In genomic region chr2:54348672-54349071, GRCh38 we compare ENCODE assay signal across 19 cellular contexts.
DNase-seq lines count a peak whose midpoint lies in the region; FAIRE-seq and TF ChIP-seq lines count a peak whose summit lies in the region.
"Had no signal": no experiment of that assay in that cellular context is flagged by ENCODE, and none has a peak within 500 bp of the region (broad histone marks: within the 10 kb centered on the region; RNA-seq: fewer than 3 reads in every experiment).

No MANE protein-coding gene starts in this region.

- no peak overlapping the region for H4K91ac ChIP-seq in H1 (replicated peaks; ENCODE audit: insufficient read length, low read length)

- H2BK120ac ChIP-seq in H1 (replicated peaks; ENCODE audit: low read depth, low read length), result no peak overlapping the region

- H2AFZ ChIP-seq in H1 (ENCODE audit: low read length), result no peak overlapping the region

- no peak overlapping the region for H3K4me3 ChIP-seq in H1 (ENCODE audit: extremely low read depth in 1 of 4, insufficient read depth in 2 of 4, low read depth in 3 of 4, low read length in 4 of 4)
- no peak overlapping the region for H3K4me3 ChIP-seq in thyroid gland (replicated peaks in 1 of 3)
- H3K4me3 ChIP-seq: skin epidermis had no signal

- TF ChIP-seq CTCF in H1 (IDR thresholded peaks at IDR 0.05; ENCODE audit: control extremely low read depth in 1 of 3, insufficient read depth in 1 of 3, low read depth in 1 of 3, low read length in 3 of 3) (no peak), thyroid gland (IDR thresholded peaks at IDR 0.05) (no peak)

- POLR2A ChIA-PET in H1 (lab: Charles Lee; ENCODE audit: partially characterized antibody), result no interaction called here

- DNase-seq in SK-MEL-5 (ENCODE audit: low read depth, low spot score) (peak; percentile 79), H1 (ENCODE audit: low read depth in 1 of 2, low spot score in 2 of 2) (no peak), iris pigment epithelial cell (ENCODE audit: low read depth) (peak; percentile 51), thyroid gland (peak; percentile 35 to 44), NCI-H2029 treated with DMSO at 0.1 percent for 48 hours (lab: John Stamatoyannopoulos, UW) (no peak), amniotic stem cell (lab: John Stamatoyannopoulos, UW) (no peak)
- DNase-seq in activated CD4-positive, alpha-beta T cell treated with anti-CD3 and anti-CD28 coated beads for 48 hours, result no peak
- DNase-seq: activated naive CD4-positive, alpha-beta T cell treated with Interleukin-2 at 50 U/mL for 16 hours; activated T-cell treated with anti-CD3 and anti-CD28 coated beads, Interleukin-2, amount 50 U/mL, for 4 hours; CD8-positive, alpha-beta memory T cell; DMS53; effector CD8-positive, alpha-beta T cell; HCEC 1CT; NCI-H1930; NCI-H345; PC-3; posterior cingulate gyrus had no signal

- TF ChIP-seq RAD21 in H1 (IDR thresholded peaks at IDR 0.05 in 1 of 2, conservative IDR thresholded peaks at IDR 0.05 in 1 of 2; ENCODE audit: low read depth in 2 of 2, low read length in 2 of 2), result no peak

- H3K79me2 ChIP-seq in H1 (ENCODE audit: control insufficient read depth in 1 of 2, insufficient read depth in 2 of 2, low read length in 2 of 2), result no peaks in the 10 kb centered on the region

- no peak overlapping the region for H3K14ac ChIP-seq in H1 (ENCODE audit: insufficient read length)

- H2AK5ac ChIP-seq in H1 (ENCODE audit: low read depth, low read length), result no peak overlapping the region

- H3K4ac ChIP-seq in H1 (replicated peaks; ENCODE audit: insufficient read length, low read depth, low read length), result no peak overlapping the region

- no peak for TF ChIP-seq EP300 in H1 (IDR thresholded peaks at IDR 0.05; ENCODE audit: borderline replicate concordance in 1 of 2, low read depth in 2 of 2, low read length in 2 of 2)

- no peaks in the 10 kb centered on the region for H4K20me1 ChIP-seq in H1 (replicated peaks in 1 of 2; ENCODE audit: control insufficient read depth in 1 of 2, insufficient read depth in 2 of 2, low read length in 2 of 2)

- no peak overlapping the region for H2BK15ac ChIP-seq in H1 (ENCODE audit: low read length)

- H4K8ac ChIP-seq in H1 (ENCODE audit: extremely low read depth, insufficient read depth, low read length), result no peak overlapping the region

- no peak overlapping the region for H3K18ac ChIP-seq in H1 (ENCODE audit: extremely low read depth, low read length)

- no peaks in the 10 kb centered on the region for H3K9me3 ChIP-seq in H1 (ENCODE audit: insufficient read depth in 2 of 2, low read depth in 1 of 2, low read length in 1 of 2)
- no peaks in the 10 kb centered on the region for H3K9me3 ChIP-seq in thyroid gland

- in situ Hi-C loops in SK-MEL-5 (cut with HindIII; ENCODE audit: low pct_unique_long_range_greater_than_20kb, low sequenced_read_pairs), result no loop called here

- TF ChIP-seq POLR2A in H1 (IDR thresholded peaks at IDR 0.05; ENCODE audit: control extremely low read depth in 1 of 2, low read depth in 2 of 2, low read length in 2 of 2), result no peak
- no peak for TF ChIP-seq POLR2A in thyroid gland (IDR thresholded peaks at IDR 0.05)

- H2BK5ac ChIP-seq in H1 (ENCODE audit: low read depth, low read length), result no peak overlapping the region

- intact Hi-C loops in thyroid gland (cut with DNase I), result no loop called here

- H3K23me2 ChIP-seq in H1 (ENCODE audit: low read depth, low read length), result no peaks in the 10 kb centered on the region

- H3K79me1 ChIP-seq in H1 (ENCODE audit: low read depth, low read length), result no peaks in the 10 kb centered on the region

- no peak overlapping the region for H3K4me2 ChIP-seq in H1 (ENCODE audit: insufficient read depth in 1 of 2, low read depth in 2 of 2, low read length in 2 of 2)
- H3K4me2 ChIP-seq: KMS-11 had no signal

- peaks cover 0 to 6% (median 0%) of the 10 kb centered on the region in 4 experiments; a peak in 1 of 7 replicates for H3K4me1 ChIP-seq in H1 (replicated peaks in 1 of 4; ENCODE audit: control insufficient read depth in 3 of 4, insufficient read depth in 4 of 4, low read length in 3 of 4)
- no peaks in the 10 kb centered on the region for H3K4me1 ChIP-seq in thyroid gland

- no peak overlapping the region for H2BK12ac ChIP-seq in H1 (ENCODE audit: low read depth, low read length)

- CTCF ChIA-PET in H1 (lab: Charles Lee; ENCODE audit: partially characterized antibody), result no interaction called here

- H3K56ac ChIP-seq in H1 (replicated peaks; ENCODE audit: insufficient read length, low read depth, low read length), result peak overlapping the region; percentile 62

- no peak overlapping the region for H3K23ac ChIP-seq in H1 (ENCODE audit: insufficient read length)

- no peaks in the 10 kb centered on the region for H3K36me3 ChIP-seq in H1 (ENCODE audit: control insufficient read depth in 2 of 4, insufficient read depth in 4 of 4, low read length in 3 of 4)
- H3K36me3 ChIP-seq in thyroid gland, result no peaks in the 10 kb centered on the region

- FAIRE-seq in H1 (lab: Jason Lieb, UNC), result no peak

- H3K27me3 ChIP-seq in H1 (replicated peaks in 1 of 4; ENCODE audit: control insufficient read depth in 3 of 4, extremely low read depth in 1 of 4, insufficient read depth in 3 of 4, low read length in 3 of 4) (no peaks in the 10 kb centered on the region), thyroid gland (no peaks in the 10 kb centered on the region)

- no peak overlapping the region for H4K5ac ChIP-seq in H1 (ENCODE audit: insufficient read length, low read depth, low read length)

- no peak overlapping the region for H2BK20ac ChIP-seq in H1 (ENCODE audit: low read length)

- H3K27ac ChIP-seq in H1 (ENCODE audit: low read depth, low read length) (no peak overlapping the region), thyroid gland (no peak overlapping the region)
- H3K27ac ChIP-seq: KMS-11, skin epidermis had no signal

- no peak overlapping the region for H3K9ac ChIP-seq in H1 (replicated peaks in 1 of 4; ENCODE audit: extremely low read depth in 1 of 4, low read depth in 3 of 4, low read length in 3 of 4)
- H3K9ac ChIP-seq: KMS-11 had no signal

- 89% methylated on average over 3 of the region's 3 CpGs; no CpG with 5 or more reads in 1 of the 2 experiments for WGBS in H1 (ENCODE audit: extremely low coverage in 1 of 2, insufficient coverage in 1 of 2, insufficient read length in 1 of 2, insufficient replicate concordance in 2 of 2, low coverage in 1 of 2, low lambda C conversion rate in 2 of 2, missing lambda C conversion rate in 1 of 2), 2 experiments
- WGBS in thyroid gland, 2 donors, result 55 to 58% methylated on average over 3 of the region's 3 CpGs

TF ChIP-seq in H1, 55 proteins besides CTCF, POLR2A, EP300 and RAD21:
- TF ChIP-seq SP4 (IDR thresholded peaks at IDR 0.05; ENCODE audit: low read length) (no peak), SRF (IDR thresholded peaks at IDR 0.05; ENCODE audit: low read depth, low read length) (no peak), CREB1 (IDR thresholded peaks at IDR 0.05) (no peak), HDAC2 (IDR thresholded peaks at IDR 0.05; ENCODE audit: borderline replicate concordance in 1 of 2, low read depth in 2 of 2, low read length in 2 of 2) (no peak)
TF ChIP-seq in H1: peak in this region for 0.

Comparison
In these comparisons a context has a peak if more than half of its experiments do, and no peak if none do; other contexts are left out.
1. DNase-seq: peak in SK-MEL-5 (single experiment), iris pigment epithelial cell (single experiment) and thyroid gland (2 of 2); none in H1 (0 of 2), NCI-H2029 treated with DMSO at 0.1 percent for 48 hours (single experiment), activated CD4-positive, alpha-beta T cell treated with anti-CD3 and anti-CD28 coated beads for 48 hours (single experiment) and amniotic stem cell (single experiment).